ENCODE assay signal across 8 cellular contexts in the genomic region with DNA sequence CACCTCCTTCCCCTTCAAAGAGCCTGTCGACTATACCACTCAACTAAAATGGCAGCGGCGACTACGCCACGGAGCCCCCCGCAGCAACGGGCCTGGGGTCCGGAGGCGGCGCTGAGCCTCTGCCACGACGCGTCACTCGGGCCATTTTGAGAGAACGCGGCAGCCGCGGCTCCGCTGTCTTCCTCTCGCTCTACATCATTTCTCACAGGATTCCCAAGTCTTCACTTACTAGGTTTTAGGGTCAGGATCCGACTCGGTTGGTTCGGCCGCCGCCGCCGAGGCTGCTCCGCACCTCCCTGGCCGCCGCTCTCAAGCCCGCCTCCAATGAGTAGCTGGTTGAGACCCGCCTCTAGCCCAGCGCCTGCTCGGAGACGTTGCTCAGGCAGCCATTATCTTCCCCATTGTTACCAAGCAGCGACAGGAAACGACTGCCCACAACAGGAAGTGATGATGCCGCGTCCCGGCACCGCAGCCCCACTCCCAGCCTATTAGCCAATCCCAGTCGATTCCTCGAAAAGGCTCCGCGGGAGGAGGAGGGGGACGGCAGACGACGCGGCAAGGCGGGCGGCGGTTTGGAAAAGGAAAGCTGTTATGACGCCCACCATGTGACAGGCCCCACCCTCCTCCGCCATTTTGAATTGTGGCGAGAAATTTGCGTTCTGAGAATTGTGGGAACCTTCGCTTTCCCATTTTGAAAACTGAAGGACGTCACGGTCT. TPM values are rescaled to one million over a fixed set of nuclear protein-coding genes. Genes with fewer than 3 reads are reported as not detected.
A peak's percentile ranks its signal among the peaks of the same experiment; 100 is the strongest.
DNase-seq lines count a peak whose midpoint lies in the region; ATAC-seq, FAIRE-seq and TF ChIP-seq lines count a peak whose summit lies in the region.

A gene with protein sequence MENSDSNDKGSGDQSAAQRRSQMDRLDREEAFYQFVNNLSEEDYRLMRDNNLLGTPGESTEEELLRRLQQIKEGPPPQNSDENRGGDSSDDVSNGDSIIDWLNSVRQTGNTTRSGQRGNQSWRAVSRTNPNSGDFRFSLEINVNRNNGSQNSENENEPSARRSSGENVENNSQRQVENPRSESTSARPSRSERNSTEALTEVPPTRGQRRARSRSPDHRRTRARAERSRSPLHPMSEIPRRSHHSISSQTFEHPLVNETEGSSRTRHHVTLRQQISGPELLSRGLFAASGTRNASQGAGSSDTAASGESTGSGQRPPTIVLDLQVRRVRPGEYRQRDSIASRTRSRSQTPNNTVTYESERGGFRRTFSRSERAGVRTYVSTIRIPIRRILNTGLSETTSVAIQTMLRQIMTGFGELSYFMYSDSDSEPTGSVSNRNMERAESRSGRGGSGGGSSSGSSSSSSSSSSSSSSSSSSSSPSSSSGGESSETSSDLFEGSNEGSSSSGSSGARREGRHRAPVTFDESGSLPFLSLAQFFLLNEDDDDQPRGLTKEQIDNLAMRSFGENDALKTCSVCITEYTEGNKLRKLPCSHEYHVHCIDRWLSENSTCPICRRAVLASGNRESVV (minus strand): TSS at position 432 of the 717 bp plus-strand sequence. CDS start 18,647 bp downstream, outside the sequence.

- no peaks in the 10 kb centered on the region for H3K27me3 ChIP-seq in body of pancreas

- WGBS in body of pancreas, 2 donors: 0 to 1% methylated on average over 5 to 23 of the region's 59 CpGs

- peak; percentile 90 for DNase-seq in NCI-H2107 treated with DMSO at 0.1 percent for 48 hours (lab: John Stamatoyannopoulos, UW; ENCODE audit: unreplicated experiment)
- peak; percentile 92 to 96 (median 93) for DNase-seq in body of pancreas
- DNase-seq in iPS DF 19.7 (ENCODE audit: low read depth, low spot score): peak; percentile 65
- peak; percentile 93 for DNase-seq in sciatic nerve (ENCODE audit: low spot score)

- no peaks in the 10 kb centered on the region for H3K36me3 ChIP-seq in body of pancreas (replicated peaks in 1 of 2; ENCODE audit: insufficient read depth in 1 of 2, low read depth in 2 of 2)

- H3K27ac ChIP-seq in 22Rv1 (peak within 1 kb of the TSS; percentile 80), body of pancreas (peak within 1 kb of the TSS; percentile 93 to 96 (median 94))

- intact Hi-C loops in body of pancreas (cut with DNase I) (no loop called here), sciatic nerve (cut with DNase I) (no loop called here)

- no peaks in the 10 kb centered on the region for H3K4me1 ChIP-seq in body of pancreas

- peak; percentile 88 for FAIRE-seq in TTC549 (lab: Jason Lieb, UNC)

- TF ChIP-seq POLR2A in body of pancreas (IDR thresholded peaks at IDR 0.05): peak; percentile 82 to 95 (median 93)

- no peak for TF ChIP-seq CTCF in 22Rv1 (IDR thresholded peaks at IDR 0.05)
- TF ChIP-seq CTCF in body of pancreas (IDR thresholded peaks at IDR 0.05): no peak

- no peaks in the 10 kb centered on the region for H3K9me3 ChIP-seq in body of pancreas

- peak within 1 kb of the TSS; percentile 23 to 52 for H3K4me3 ChIP-seq in body of pancreas

- ATAC-seq in GM18520 (IDR thresholded peaks at IDR 0.05; ENCODE audit: unreplicated experiment) (peak; percentile 92), HG03064 (IDR thresholded peaks at IDR 0.05; ENCODE audit: low read depth, unreplicated experiment) (peak; percentile 93), body of pancreas (peak; percentile 99), sciatic nerve (peak; percentile 99)

RNA-seq across cellular contexts. Expression of the gene that starts here (rescaled TPM):
- total RNA-seq in body of pancreas: 10 to 100 TPM; 11.9 to 14.5 TPM
- total RNA-seq in sciatic nerve: 39.3 TPM

Comparison
In these comparisons a context has a peak if more than half of its experiments do, and no peak if none do; other contexts are left out.
1. Peak in every context shown above with its lines: DNase-seq, ATAC-seq, H3K4me3 ChIP-seq and H3K27ac ChIP-seq.